Comparison of ENCODE assay signal across 28 cellular contexts in genomic region chr17:41629826-41630670, GRCh38. TPM values are rescaled to one million over a fixed set of nuclear protein-coding genes. Genes with fewer than 3 reads are reported as not detected.
"Had no signal": no experiment of that assay in that cellular context is flagged by ENCODE, and none has a peak within 500 bp of the region (broad histone marks: within the 10 kb centered on the region; RNA-seq: fewer than 3 reads in every experiment).

No MANE protein-coding gene starts in this region.

- H3K36me3 Mint-ChIP-seq: activated naive CD4-positive, alpha-beta T cell treated with anti-CD3 and anti-CD28 coated beads, Interleukin-2, amount 50 U/mL, for 72 hours; mesothelial cell of epicardium; natural killer cell; WTC11 had no signal

- H3K9me3 Mint-ChIP-seq: activated naive CD4-positive, alpha-beta T cell treated with anti-CD3 and anti-CD28 coated beads, Interleukin-2, amount 50 U/mL, for 72 hours; activated T-cell treated with anti-CD3 and anti-CD28 coated beads, Interleukin-2, amount 50 U/mL, for 24 hours; activated T-helper 17 cell treated with anti-CD3 and anti-CD28 coated beads, Interleukin-2, amount 50 U/mL, for 72 hours; mesothelial cell of epicardium; natural killer cell; T-helper 2 cell treated with Interferon-gamma antibody and Interleukin-4, amounts not matched to agents 5 μg/mL and 100 μg/mL, for 36 hours; WTC11 had no signal

- H3K27me3 ChIP-seq: adrenal gland, ascending aorta, brain microvascular endothelial cell, gastrocnemius medialis, ovary, upper lobe of left lung had no signal

- H3K4me1 Mint-ChIP-seq: activated T-helper 17 cell treated with anti-CD3 and anti-CD28 coated beads, Interleukin-2, amount 50 U/mL, for 72 hours; natural killer cell had no signal

- H3K4me3 ChIP-seq: adrenal gland, ascending aorta, esophagus muscularis mucosa, gastrocnemius medialis, ovary, prostate gland, upper lobe of left lung had no signal

- ATAC-seq: activated naive CD4-positive, alpha-beta T cell treated with anti-CD3 and anti-CD28 coated beads, Interleukin-2, amount 50 U/mL, for 72 hours; activated T-helper 17 cell treated with anti-CD3 and anti-CD28 coated beads, Interleukin-2, amount 50 U/mL, for 72 hours; gastrocnemius medialis; left colon; natural killer cell; stimulated activated naive CD8-positive, alpha-beta T cell treated with anti-CD3 and anti-CD28 coated beads, Interleukin-15, Interleukin-2, amounts not matched to agents 100 U/mL and 50 U/mL, for 24 hours; WTC11 had no signal

- H3K4me1 ChIP-seq: prostate gland had no signal

- H3K27ac ChIP-seq: adrenal gland, ascending aorta, brain microvascular endothelial cell, esophagus muscularis mucosa, gastrocnemius medialis, ovary, upper lobe of left lung had no signal

- H3K36me3 ChIP-seq: adrenal gland, ascending aorta, brain microvascular endothelial cell, esophagus muscularis mucosa, gastrocnemius medialis, ovary, prostate gland, upper lobe of left lung had no signal

- H3K27ac Mint-ChIP-seq: activated naive CD4-positive, alpha-beta T cell treated with anti-CD3 and anti-CD28 coated beads, Interleukin-2, amount 50 U/mL, for 72 hours; activated T-cell treated with anti-CD3 and anti-CD28 coated beads, Interleukin-2, amount 50 U/mL, for 24 hours; activated T-helper 17 cell treated with anti-CD3 and anti-CD28 coated beads, Interleukin-2, amount 50 U/mL, for 72 hours; mesothelial cell of epicardium; natural killer cell; T-helper 2 cell treated with Interferon-gamma antibody and Interleukin-4, amounts not matched to agents 5 μg/mL and 100 μg/mL, for 36 hours; WTC11 had no signal

- H3K27me3 Mint-ChIP-seq: activated T-cell treated with anti-CD3 and anti-CD28 coated beads, Interleukin-2, amount 50 U/mL, for 24 hours had no signal

- DNase-seq: activated CD8-positive, alpha-beta memory T cell treated with anti-CD3 and anti-CD28 coated beads for 24 hours; activated CD8-positive, alpha-beta memory T cell treated with anti-CD3 and anti-CD28 coated beads, Interleukin-2, amount 50 U/mL, for 4 hours; activated T-cell treated with anti-CD3 and anti-CD28 coated beads, Interleukin-2, amount 50 U/mL, for 24 hours; adrenal gland; brain microvascular endothelial cell; central memory CD4-positive, alpha-beta T cell; effector memory CD4-positive, alpha-beta T cell; gastrocnemius medialis; hypothalamus; left colon; natural killer cell; ovary; stimulated activated CD4-positive, alpha-beta T cell treated with anti-CD3 and anti-CD28 coated beads, Interleukin-12 subunit alpha, Interleukin-12 subunit beta, amount 100 ng/mL, for 4 hours; stimulated activated CD4-positive, alpha-beta T cell treated with anti-CD3 and anti-CD28 coated beads, Interleukin-4, amount 100 ng/mL, for 4 hours; stimulated activated naive CD8-positive, alpha-beta T cell treated with anti-CD3 and anti-CD28 coated beads, Interleukin-15, Interleukin-2, amounts not matched to agents 100 U/mL and 50 U/mL, for 24 hours; upper lobe of left lung had no signal

- FAIRE-seq: colon had no signal

- H3K4me3 Mint-ChIP-seq: activated T-cell treated with anti-CD3 and anti-CD28 coated beads, Interleukin-2, amount 50 U/mL, for 24 hours; activated T-helper 17 cell treated with anti-CD3 and anti-CD28 coated beads, Interleukin-2, amount 50 U/mL, for 72 hours; mesothelial cell of epicardium; natural killer cell; T-helper 2 cell treated with Interferon-gamma antibody and Interleukin-4, amounts not matched to agents 5 μg/mL and 100 μg/mL, for 36 hours; WTC11 had no signal

- H3K9me3 ChIP-seq: adrenal gland, ascending aorta, esophagus muscularis mucosa, gastrocnemius medialis, ovary, prostate gland, upper lobe of left lung had no signal

RNA-seq across cellular contexts. Expression of gene KRT17, which starts 5.7 kb away (rescaled TPM):
- total RNA-seq: gastrocnemius medialis, lung microvascular endothelial cell, natural killer cell, subcutaneous adipose tissue had no signal

RNA-seq across cellular contexts. Expression of gene KRT16, which starts 17.5 kb away (rescaled TPM):
- total RNA-seq: activated naive CD4-positive, alpha-beta T cell treated with anti-CD3 and anti-CD28 coated beads, Interleukin-2, amount 50 U/mL, for 72 hours; activated T-helper 17 cell treated with anti-CD3 and anti-CD28 coated beads, Interleukin-2, amount 50 U/mL, for 72 hours; dermis microvascular lymphatic vessel endothelial cell; left colon; lung microvascular endothelial cell; natural killer cell; upper lobe of left lung; WTC11 had no signal
- polyA plus RNA-seq: ovary had no signal

RNA-seq across cellular contexts. Expression of gene KRT14, which starts 43.4 kb away (rescaled TPM):
- total RNA-seq: activated naive CD4-positive, alpha-beta T cell treated with anti-CD3 and anti-CD28 coated beads, Interleukin-2, amount 50 U/mL, for 72 hours; activated T-helper 17 cell treated with anti-CD3 and anti-CD28 coated beads, Interleukin-2, amount 50 U/mL, for 72 hours; dermis microvascular lymphatic vessel endothelial cell; gastrocnemius medialis; lung microvascular endothelial cell; mesothelial cell of epicardium; natural killer cell; upper lobe of left lung; WTC11 had no signal
- polyA plus RNA-seq: ovary had no signal

RNA-seq across cellular contexts. Expression of gene KRT9, which starts 58.2 kb away (rescaled TPM):
- total RNA-seq: activated naive CD4-positive, alpha-beta T cell treated with anti-CD3 and anti-CD28 coated beads, Interleukin-2, amount 50 U/mL, for 72 hours; activated T-helper 17 cell treated with anti-CD3 and anti-CD28 coated beads, Interleukin-2, amount 50 U/mL, for 72 hours; ascending aorta; dermis microvascular lymphatic vessel endothelial cell; esophagus muscularis mucosa; gastrocnemius medialis; left colon; lung microvascular endothelial cell; mesothelial cell of epicardium; natural killer cell; ovary; prostate gland; subcutaneous adipose tissue; upper lobe of left lung; WTC11 had no signal
- polyA plus RNA-seq: ovary had no signal
